11 cellular contexts compared by ENCODE assay signal in genomic region chr1:45518910-45519309, GRCh38. TPM values are rescaled to one million over a fixed set of nuclear protein-coding genes. Genes with fewer than 3 reads are reported as not detected.
A peak's percentile ranks its signal among the peaks of the same experiment; 100 is the strongest.
DNase-seq lines count a peak whose midpoint lies in the region; ATAC-seq and TF ChIP-seq lines count a peak whose summit lies in the region.
"Had no signal": no experiment of that assay in that cellular context is flagged by ENCODE, and none has a peak within 500 bp of the region (broad histone marks: within the 10 kb centered on the region; RNA-seq: fewer than 3 reads in every experiment).

No MANE protein-coding gene starts in this region.

- TF ChIP-seq CTCF in OCI-LY1 (IDR thresholded peaks at IDR 0.05; ENCODE audit: low read length) (no peak), osteocyte (IDR thresholded peaks at IDR 0.05) (no peak)

- H3K9me2 ChIP-seq in OCI-LY1 (ENCODE audit: low read depth, low read length), result no peaks in the 10 kb centered on the region

- H3F3A ChIP-seq in OCI-LY1 (ENCODE audit: insufficient read depth, low read length), result no peaks in the 10 kb centered on the region

- no peaks in the 10 kb centered on the region for H4K20me1 ChIP-seq in OCI-LY1 (ENCODE audit: insufficient read depth, low read length)

- no peaks in the 10 kb centered on the region for H3K9me3 ChIP-seq in OCI-LY1 (ENCODE audit: low read length)
- H3K9me3 ChIP-seq: body of pancreas had no signal

- peak overlapping the region; percentile 47 for H3K27ac Mint-ChIP-seq in osteocyte (ENCODE audit: unreplicated experiment)

- H3K4me3 ChIP-seq in GM08714 (ENCODE audit: low read length), result peak overlapping the region; percentile 81; the same call in 1 of the 2 replicates
- peak overlapping the region; percentile 99 for H3K4me3 ChIP-seq in OCI-LY1 (ENCODE audit: low read depth, low read length, poor library complexity, severe bottlenecking)
- H3K4me3 ChIP-seq: body of pancreas had no signal

- peaks cover 61% of the 10 kb centered on the region for H3K36me3 ChIP-seq in OCI-LY1 (ENCODE audit: insufficient read depth, low read length)

- H3K79me2 ChIP-seq in OCI-LY1 (ENCODE audit: insufficient read depth, low read length), result peaks cover 36% of the 10 kb centered on the region

- ATAC-seq in HG03039 (IDR thresholded peaks at IDR 0.05; ENCODE audit: unreplicated experiment), result no peak
- ATAC-seq: body of pancreas had no signal

- H3K27ac ChIP-seq in OCI-LY1 (ENCODE audit: low read depth, low read length, poor library complexity, severe bottlenecking), result peak overlapping the region; percentile 75

- peaks cover 28% of the 10 kb centered on the region for H3K4me1 Mint-ChIP-seq in osteocyte (ENCODE audit: unreplicated experiment)

- peak overlapping the region; percentile 95 for H3K4me3 Mint-ChIP-seq in osteocyte (ENCODE audit: unreplicated experiment)

- H3K9ac ChIP-seq in OCI-LY1 (ENCODE audit: low read length), result peak overlapping the region; percentile 99; the same call in 1 of the 2 replicates

- H2AFZ ChIP-seq in OCI-LY1 (ENCODE audit: low read length), result no peak overlapping the region

- peak; percentile 15 for DNase-seq in dermis blood vessel endothelial cell
- no peak for DNase-seq in osteocyte (ENCODE audit: extremely low spot score, unreplicated experiment)
- no peak for DNase-seq in NCI-H146 treated with DMSO at 0.1 percent for 48 hours (lab: John Stamatoyannopoulos, UW; ENCODE audit: unreplicated experiment)
- DNase-seq in amniotic stem cell (lab: John Stamatoyannopoulos, UW), result no peak
- no peak for DNase-seq in effector CD8-positive, alpha-beta T cell (lab: John Stamatoyannopoulos, UW)
- DNase-seq: NCI-H187 treated with DMSO at 0.1 percent for 48 hours had no signal

- H3K27me3 Mint-ChIP-seq in osteocyte (ENCODE audit: unreplicated experiment), result no peaks in the 10 kb centered on the region

- no peaks in the 10 kb centered on the region for H3K9me3 Mint-ChIP-seq in osteocyte (ENCODE audit: unreplicated experiment)

- H3K4me1 ChIP-seq in OCI-LY1 (ENCODE audit: insufficient read depth, low read length, severe bottlenecking), result peaks cover 44% of the 10 kb centered on the region

- peak overlapping the region; percentile 80 for H3K4me2 ChIP-seq in OCI-LY1 (ENCODE audit: low read length)

- no peaks in the 10 kb centered on the region for H3K27me3 ChIP-seq in OCI-LY1 (ENCODE audit: insufficient read depth, low read length)
- H3K27me3 ChIP-seq: body of pancreas had no signal

- peaks cover 31% of the 10 kb centered on the region for H3K36me3 Mint-ChIP-seq in osteocyte (ENCODE audit: unreplicated experiment)

RNA-seq across cellular contexts. Expression of gene PRDX1, which starts 2.8 kb away (rescaled TPM):
- 698 and 775 TPM in 2 replicates for total RNA-seq in dermis blood vessel endothelial cell
- total RNA-seq in osteocyte, result 291 and 292 TPM in 2 replicates

RNA-seq across cellular contexts. Expression of gene MMACHC, which starts 18.8 kb away (rescaled TPM):
- total RNA-seq in dermis blood vessel endothelial cell (0.51 and 1.4 TPM in 2 replicates), osteocyte (6.7 and 6.9 TPM in 2 replicates)

RNA-seq across cellular contexts. Expression of gene CCDC163, which starts 19.0 kb away (rescaled TPM):
- total RNA-seq in dermis blood vessel endothelial cell, result 0.23 and 1.0 TPM in 2 replicates
- 1.6 and 1.8 TPM in 2 replicates for total RNA-seq in osteocyte
- total RNA-seq: skeletal muscle tissue had no signal

RNA-seq across cellular contexts. Expression of gene TESK2, which starts 27.9 kb away (rescaled TPM):
- 6.7 and 7.7 TPM in 2 replicates for total RNA-seq in dermis blood vessel endothelial cell
- total RNA-seq in osteocyte, result 2.7 and 4.1 TPM in 2 replicates

RNA-seq across cellular contexts. Expression of gene AKR1A1, which starts 31.7 kb away (rescaled TPM):
- total RNA-seq in dermis blood vessel endothelial cell (141 and 232 TPM in 2 replicates), osteocyte (175 TPM in 2 replicates)
